ENCODE assay signal across 8 cellular contexts in genomic region chr9:76576344-76576743, GRCh38.
DNase-seq lines count a peak whose midpoint lies in the region; ATAC-seq and TF ChIP-seq lines count a peak whose summit lies in the region.

No MANE protein-coding gene starts in this region.

- peaks cover 28% of the 10 kb centered on the region for H3K27me3 Mint-ChIP-seq in CD8-positive, alpha-beta T cell (ENCODE audit: low read depth)
- H3K27me3 Mint-ChIP-seq in activated CD8-positive, alpha-beta T cell treated with anti-CD3 and anti-CD28 coated beads, Interleukin-2, amount 10 ng/mL, durations not matched to agents 7 days and 5 days (ENCODE audit: low read depth), result peaks cover 2% of the 10 kb centered on the region

- TF ChIP-seq CTCF in CD8-positive, alpha-beta T cell (IDR thresholded peaks at IDR 0.05), result no peak
- TF ChIP-seq CTCF in gastroesophageal sphincter (IDR thresholded peaks at IDR 0.05), result no peak

- no peaks in the 10 kb centered on the region for H3K36me3 ChIP-seq in CD8-positive, alpha-beta T cell (ENCODE audit: insufficient read depth, low read length)
- no peaks in the 10 kb centered on the region for H3K36me3 ChIP-seq in gastroesophageal sphincter

- intact Hi-C loops in CD8-positive, alpha-beta T cell (cut with DNase I, micrococcal nuclease), result loop anchor here in 1 of 2 experiments (1.0 to 10.0 kb wide), 3 partner anchors 78 to 182 kb away; partner anchors contain the start of genes GCNT1 and RFK

- H3K4me1 ChIP-seq in CD8-positive, alpha-beta T cell (ENCODE audit: insufficient read depth, low read length), result peaks cover 3% of the 10 kb centered on the region
- H3K4me1 ChIP-seq in gastroesophageal sphincter, result no peaks in the 10 kb centered on the region

- peak; percentile 76 for ATAC-seq in CD8-positive, alpha-beta T cell
- ATAC-seq in GM19468 (IDR thresholded peaks at IDR 0.05; ENCODE audit: extremely low read depth, unreplicated experiment) (peak; percentile 66), gastroesophageal sphincter (peak; percentile 44)
- ATAC-seq in activated CD8-positive, alpha-beta T cell treated with anti-CD3 and anti-CD28 coated beads, Interleukin-2, amount 10 ng/mL, durations not matched to agents 7 days and 5 days, result peak; percentile 92

- no peak overlapping the region for H3K27ac ChIP-seq in CD8-positive, alpha-beta T cell (ENCODE audit: low read depth, low read length)
- no peak overlapping the region for H3K27ac ChIP-seq in gastroesophageal sphincter
- no peak overlapping the region for H3K27ac ChIP-seq in caudate nucleus (ENCODE audit: low read depth, low read length)

- no peaks in the 10 kb centered on the region for H3K27me3 ChIP-seq in CD8-positive, alpha-beta T cell (ENCODE audit: insufficient read depth, low read length)
- peaks cover 12% of the 10 kb centered on the region for H3K27me3 ChIP-seq in gastroesophageal sphincter

- TF ChIP-seq EP300 in gastroesophageal sphincter (IDR thresholded peaks at IDR 0.05), result no peak

- peak overlapping the region; percentile 12 for H3K27ac Mint-ChIP-seq in CD8-positive, alpha-beta T cell
- H3K27ac Mint-ChIP-seq in activated CD8-positive, alpha-beta T cell treated with anti-CD3 and anti-CD28 coated beads, Interleukin-2, amount 10 ng/mL, durations not matched to agents 7 days and 5 days, result peak overlapping the region; percentile 93

- CTCF ChIA-PET in CD8-positive, alpha-beta T cell (lab: Charles Lee), result no interaction called here
- CTCF ChIA-PET in activated CD8-positive, alpha-beta T cell treated with anti-CD3 and anti-CD28 coated beads, Interleukin-2, amount 10 ng/mL, durations not matched to agents 7 days and 5 days (lab: Charles Lee), result interaction anchor here (0.6 to 3.7 kb wide), 9 partner anchors 12 to 128 kb away, joined by 3 to 21 read pairs (median 3); partner anchors contain the start of gene GCNT1

- no peaks in the 10 kb centered on the region for H3K9me3 ChIP-seq in CD8-positive, alpha-beta T cell (ENCODE audit: low read length)
- no peaks in the 10 kb centered on the region for H3K9me3 ChIP-seq in gastroesophageal sphincter

- POLR2A ChIA-PET in CD8-positive, alpha-beta T cell (lab: Charles Lee), result interaction anchor here (1.0 kb wide), 1 partner anchor 117 kb away, joined by 3 read pairs; the partner anchor contains the start of gene GCNT1
- POLR2A ChIA-PET in activated CD8-positive, alpha-beta T cell treated with anti-CD3 and anti-CD28 coated beads, Interleukin-2, amount 10 ng/mL, durations not matched to agents 7 days and 5 days (lab: Charles Lee), result interaction anchor here (0.6 to 2.5 kb wide), 8 partner anchors 13 to 1804 kb away, joined by 3 to 11 read pairs (median 4); partner anchors contain the start of genes GCNT1 and RFK

- peak overlapping the region; percentile 3 for H3K4me3 Mint-ChIP-seq in CD8-positive, alpha-beta T cell
- peak overlapping the region; percentile 51 for H3K4me3 Mint-ChIP-seq in activated CD8-positive, alpha-beta T cell treated with anti-CD3 and anti-CD28 coated beads, Interleukin-2, amount 10 ng/mL, durations not matched to agents 7 days and 5 days

- no peaks in the 10 kb centered on the region for H3K36me3 Mint-ChIP-seq in CD8-positive, alpha-beta T cell
- peaks cover 4% of the 10 kb centered on the region for H3K36me3 Mint-ChIP-seq in activated CD8-positive, alpha-beta T cell treated with anti-CD3 and anti-CD28 coated beads, Interleukin-2, amount 10 ng/mL, durations not matched to agents 7 days and 5 days (ENCODE audit: low read depth)

- peaks cover 25% of the 10 kb centered on the region for H3K4me1 Mint-ChIP-seq in CD8-positive, alpha-beta T cell (ENCODE audit: low read depth)
- peaks cover 47% of the 10 kb centered on the region for H3K4me1 Mint-ChIP-seq in activated CD8-positive, alpha-beta T cell treated with anti-CD3 and anti-CD28 coated beads, Interleukin-2, amount 10 ng/mL, durations not matched to agents 7 days and 5 days (ENCODE audit: low read depth)

- peak; percentile 10 to 71 (median 44) for DNase-seq in CD8-positive, alpha-beta T cell
- DNase-seq in HK-2 (ENCODE audit: unreplicated experiment) (peak; percentile 45), caudate nucleus (lab: John Stamatoyannopoulos, UW) (no peak)
- peak; percentile 92 for DNase-seq in activated CD8-positive, alpha-beta T cell treated with anti-CD3 and anti-CD28 coated beads, Interleukin-2, amount 10 ng/mL, durations not matched to agents 7 days and 5 days
- peak; percentile 34 for DNase-seq in stimulated activated CD8-positive, alpha-beta memory T cell treated with anti-CD3 and anti-CD28 coated beads, Interleukin-12 subunit alpha, Interleukin-12 subunit beta, amount 100 ng/mL, for 24 hours (ENCODE audit: extremely low read depth)
- no peak for DNase-seq in effector CD4-positive, alpha-beta T cell

- no peak overlapping the region for H3K4me3 ChIP-seq in CD8-positive, alpha-beta T cell (ENCODE audit: low read depth, low read length)
- no peak overlapping the region for H3K4me3 ChIP-seq in gastroesophageal sphincter

- H3K9me3 Mint-ChIP-seq in CD8-positive, alpha-beta T cell, result no peaks in the 10 kb centered on the region
- H3K9me3 Mint-ChIP-seq in activated CD8-positive, alpha-beta T cell treated with anti-CD3 and anti-CD28 coated beads, Interleukin-2, amount 10 ng/mL, durations not matched to agents 7 days and 5 days (ENCODE audit: insufficient read depth), result no peaks in the 10 kb centered on the region

- TF ChIP-seq POLR2A in gastroesophageal sphincter (IDR thresholded peaks at IDR 0.05), result no peak

- 51 to 53% methylated on average over 4 to 5 of the region's 5 CpGs for WGBS in gastroesophageal sphincter (ENCODE audit: low coverage in 1 of 2), 2 donors

Comparison
In these comparisons a context has a peak if more than half of its experiments do, and no peak if none do; other contexts are left out.
1. DNase-seq: peak in CD8-positive, alpha-beta T cell (7 of 7), HK-2 (single experiment), activated CD8-positive, alpha-beta T cell treated with anti-CD3 and anti-CD28 coated beads, Interleukin-2, amount 10 ng/mL, durations not matched to agents 7 days and 5 days (single experiment) and stimulated activated CD8-positive, alpha-beta memory T cell treated with anti-CD3 and anti-CD28 coated beads, Interleukin-12 subunit alpha, Interleukin-12 subunit beta, amount 100 ng/mL, for 24 hours (single experiment); none in effector CD4-positive, alpha-beta T cell (single experiment) and caudate nucleus (0 of 61).
2. Peak in every context shown above with its lines, with median percentiles within 50 percentile points of each other: ATAC-seq.